In the genomic region with DNA sequence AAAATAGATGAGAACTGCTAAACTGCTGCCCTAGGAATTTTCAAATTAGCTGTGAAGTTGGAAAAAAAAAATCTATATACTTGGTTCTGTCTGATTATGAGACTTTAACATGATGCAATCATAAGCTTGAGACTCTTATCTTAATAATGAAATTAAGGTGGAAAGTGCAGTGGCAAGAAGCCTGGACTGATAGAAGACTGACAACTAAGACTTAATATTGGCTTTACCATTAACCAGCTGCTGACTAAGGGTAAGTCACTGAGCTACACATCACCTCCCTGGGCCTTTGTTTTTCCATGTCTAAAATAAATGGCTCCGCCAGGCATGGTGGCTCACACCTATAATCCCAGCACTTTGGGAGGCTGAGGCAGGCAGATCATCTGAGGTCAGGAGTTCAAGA, we compare ENCODE assay signal across 16 cellular contexts. TPM values are rescaled to one million over a fixed set of nuclear protein-coding genes. Genes with fewer than 3 reads are reported as not detected.
A peak's percentile ranks its signal among the peaks of the same experiment; 100 is the strongest.
DNase-seq lines count a peak whose midpoint lies in the region; FAIRE-seq and TF ChIP-seq lines count a peak whose summit lies in the region.
"Had no signal": no experiment of that assay in that cellular context is flagged by ENCODE, and none has a peak within 500 bp of the region (broad histone marks: within the 10 kb centered on the region; RNA-seq: fewer than 3 reads in every experiment).

No MANE protein-coding gene starts in this region.

- FAIRE-seq in GM12892 (lab: Jason Lieb, UNC), result no peak
- FAIRE-seq: A204.1 had no signal

- no peak overlapping the region for H3K27ac Mint-ChIP-seq in activated T-helper 1 cell treated with anti-CD3 and anti-CD28 coated beads, Interleukin-12 subunit alpha, Interleukin-12 subunit beta, Interleukin-2, Interleukin-4 antibody, amounts not matched to agents 30 ng/mL and 10 ng/mL and 1 ng/mL, durations not matched to agents 14 hours and 24 hours and 36 hours
- H3K27ac Mint-ChIP-seq: CD8-positive, alpha-beta T cell; GM23338; IgD-negative memory B cell had no signal

- no peaks in the 10 kb centered on the region for H3K9me3 Mint-ChIP-seq in activated T-helper 1 cell treated with anti-CD3 and anti-CD28 coated beads, Interleukin-12 subunit alpha, Interleukin-12 subunit beta, Interleukin-2, Interleukin-4 antibody, amounts not matched to agents 30 ng/mL and 10 ng/mL and 1 ng/mL, durations not matched to agents 14 hours and 24 hours and 36 hours
- H3K9me3 Mint-ChIP-seq: CD8-positive, alpha-beta T cell; GM23338; IgD-negative memory B cell had no signal

- no peaks in the 10 kb centered on the region for H3K27me3 Mint-ChIP-seq in activated T-helper 1 cell treated with anti-CD3 and anti-CD28 coated beads, Interleukin-12 subunit alpha, Interleukin-12 subunit beta, Interleukin-2, Interleukin-4 antibody, amounts not matched to agents 30 ng/mL and 10 ng/mL and 1 ng/mL, durations not matched to agents 14 hours and 24 hours and 36 hours (ENCODE audit: insufficient read depth)
- H3K27me3 Mint-ChIP-seq: IgD-negative memory B cell had no signal

- DNase-seq in Caki2 (ENCODE audit: low read depth), result peak; percentile 25
- peak; percentile 15 for DNase-seq in NCI-H226
- peak; percentile 42 for DNase-seq in amniotic epithelial cell (ENCODE audit: low read depth)
- DNase-seq in kidney tubule cell (ENCODE audit: low spot score), result peak; percentile 90
- DNase-seq in GM12892 (ENCODE audit: insufficient read length), result no peak
- no peak for DNase-seq in activated T-helper 1 cell treated with anti-CD3 and anti-CD28 coated beads, Interleukin-12 subunit alpha, Interleukin-12 subunit beta, Interleukin-2, Interleukin-4 antibody, amounts not matched to agents 30 ng/mL and 10 ng/mL and 1 ng/mL, durations not matched to agents 14 hours and 24 hours and 36 hours (ENCODE audit: low spot score)
- no peak for DNase-seq in NCI-H146 treated with DMSO at 0.1 percent for 48 hours (lab: John Stamatoyannopoulos, UW; ENCODE audit: unreplicated experiment)
- DNase-seq: BE2C; CD8-positive, alpha-beta T cell; COR-L47; DND-41; GDM1; H7 had no signal

- in situ Hi-C loops in Caki2 (cut with HindIII; ENCODE audit: low pct_unique_long_range_greater_than_20kb, low sequenced_read_pairs), result no loop called here

- H3K4me1 Mint-ChIP-seq in activated T-helper 1 cell treated with anti-CD3 and anti-CD28 coated beads, Interleukin-12 subunit alpha, Interleukin-12 subunit beta, Interleukin-2, Interleukin-4 antibody, amounts not matched to agents 30 ng/mL and 10 ng/mL and 1 ng/mL, durations not matched to agents 14 hours and 24 hours and 36 hours (ENCODE audit: low read depth), result no peaks in the 10 kb centered on the region

- TF ChIP-seq POLR2A in GM12892 (IDR thresholded peaks at IDR 0.05; ENCODE audit: low read depth, low read length), result no peak

- H3K36me3 Mint-ChIP-seq in activated T-helper 1 cell treated with anti-CD3 and anti-CD28 coated beads, Interleukin-12 subunit alpha, Interleukin-12 subunit beta, Interleukin-2, Interleukin-4 antibody, amounts not matched to agents 30 ng/mL and 10 ng/mL and 1 ng/mL, durations not matched to agents 14 hours and 24 hours and 36 hours (ENCODE audit: low read depth), result peaks cover 21% of the 10 kb centered on the region

- no peak overlapping the region for H3K4me3 Mint-ChIP-seq in activated T-helper 1 cell treated with anti-CD3 and anti-CD28 coated beads, Interleukin-12 subunit alpha, Interleukin-12 subunit beta, Interleukin-2, Interleukin-4 antibody, amounts not matched to agents 30 ng/mL and 10 ng/mL and 1 ng/mL, durations not matched to agents 14 hours and 24 hours and 36 hours
- H3K4me3 Mint-ChIP-seq: CD8-positive, alpha-beta T cell; GM23338; IgD-negative memory B cell had no signal

- intact Hi-C loops in activated T-helper 1 cell treated with anti-CD3 and anti-CD28 coated beads, Interleukin-12 subunit alpha, Interleukin-12 subunit beta, Interleukin-2, Interleukin-4 antibody, amounts not matched to agents 30 ng/mL and 10 ng/mL and 1 ng/mL, durations not matched to agents 14 hours and 24 hours and 36 hours (cut with micrococcal nuclease), result no loop called here

RNA-seq across cellular contexts. Expression of a gene that starts 56.9 kb away (rescaled TPM):
- total RNA-seq in Caki2 (2014; rRNA removed; shearing (Covaris generic); ENCODE audit: low replicate concordance), result 29.3 and 32.0 TPM in 2 replicates
- 19.8 TPM for polyA plus RNA-seq in GM12892 (2012; ENCODE audit: missing spikeins)
- total RNA-seq in activated T-helper 1 cell treated with anti-CD3 and anti-CD28 coated beads, Interleukin-12 subunit alpha, Interleukin-12 subunit beta, Interleukin-2, Interleukin-4 antibody, amounts not matched to agents 30 ng/mL and 10 ng/mL and 1 ng/mL, durations not matched to agents 14 hours and 24 hours and 36 hours, result 36.5 and 38.0 TPM in 2 replicates

Comparison
In these comparisons a context has a peak if more than half of its experiments do, and no peak if none do; other contexts are left out.
1. DNase-seq: peak in Caki2 (single experiment), NCI-H226 (single experiment), amniotic epithelial cell (single experiment) and kidney tubule cell (single experiment); none in GM12892 (single experiment), activated T-helper 1 cell treated with anti-CD3 and anti-CD28 coated beads, Interleukin-12 subunit alpha, Interleukin-12 subunit beta, Interleukin-2, Interleukin-4 antibody, amounts not matched to agents 30 ng/mL and 10 ng/mL and 1 ng/mL, durations not matched to agents 14 hours and 24 hours and 36 hours (single experiment) and NCI-H146 treated with DMSO at 0.1 percent for 48 hours (single experiment).